2 cellular contexts compared by ENCODE assay signal in genomic region chr1:26189751-26190275, GRCh38.
TF ChIP-seq lines count a peak whose summit lies in the region.

No MANE protein-coding gene starts in this region.

TF ChIP-seq in HEK293, 187 proteins besides CTCF, POLR2A, EP300 and RAD21:
- TF ChIP-seq ZNF449 (tag by site-specific recombination; IDR thresholded peaks at IDR 0.05) (0 out of 2 replicates have a peak, but pooled peaks have one; percentile 43), ZBTB21 (tag by site-specific recombination; IDR thresholded peaks at IDR 0.05) (no peak), ZNF114 (tag by site-specific recombination; IDR thresholded peaks at IDR 0.05) (no peak)
TF ChIP-seq in HEK293: peak in this region for 1.

TF ChIP-seq in K562, 482 proteins besides CTCF, POLR2A, EP300 and RAD21:
- TF ChIP-seq NR2F6 (CRISPR knock-in tag; IDR thresholded peaks at IDR 0.05) = no peak
- no peak for TF ChIP-seq SAFB2 (IDR thresholded peaks at IDR 0.05; ENCODE audit: borderline replicate concordance, low read depth, low read length, severe bottlenecking)
- TF ChIP-seq NR2C2 (CRISPR knock-in tag; IDR thresholded peaks at IDR 0.05) = no peak
- TF ChIP-seq NR2C2 (tag; IDR thresholded peaks at IDR 0.05) = peak; percentile 88
- no peak for TF ChIP-seq ZC3H8 (IDR thresholded peaks at IDR 0.05)
- TF ChIP-seq E2F1 (CRISPR knock-in tag; IDR thresholded peaks at IDR 0.05) = no peak
- no peak for TF ChIP-seq ZFX (CRISPR knock-in tag; IDR thresholded peaks at IDR 0.05)
- TF ChIP-seq FOSL1 (tag; conservative IDR thresholded peaks at IDR 0.05) = no peak
- TF ChIP-seq ZBTB7A (IDR thresholded peaks at IDR 0.05; ENCODE audit: borderline replicate concordance, control insufficient read depth, low read depth, low read length) = peak; percentile 58
- no peak for TF ChIP-seq ZSCAN32 (CRISPR knock-in tag; IDR thresholded peaks at IDR 0.05)
- no peak for TF ChIP-seq JUN (IDR thresholded peaks at IDR 0.05; ENCODE audit: borderline replicate concordance, low read depth, low read length)
- peak; percentile 60; the same call in 1 of the 2 replicates for TF ChIP-seq JUN (CRISPR knock-in tag; IDR thresholded peaks at IDR 0.05; ENCODE audit: borderline replicate concordance)
- TF ChIP-seq TRIM28 (IDR thresholded peaks at IDR 0.05) = no peak
- TF ChIP-seq ZBTB40 (IDR thresholded peaks at IDR 0.05) = no peak
- 0 out of 2 replicates have a peak, but pooled peaks have one; percentile 5 for TF ChIP-seq ZBTB40 (CRISPR knock-in tag; IDR thresholded peaks at IDR 0.05)
- TF ChIP-seq SMC3 (conservative IDR thresholded peaks at IDR 0.05; ENCODE audit: insufficient read depth, low read depth, low read length) = 0 out of 2 replicates have a peak, but pooled peaks have one; percentile 12
- no peak for TF ChIP-seq ETV1 (tag; conservative IDR thresholded peaks at IDR 0.05; ENCODE audit: low read depth)
- TF ChIP-seq TOE1 (IDR thresholded peaks at IDR 0.05; ENCODE audit: borderline replicate concordance) = no peak
- TF ChIP-seq TOE1 (CRISPR knock-in tag; IDR thresholded peaks at IDR 0.05; ENCODE audit: borderline replicate concordance, low read depth) = no peak
- no peak for TF ChIP-seq ESRRB (CRISPR knock-in tag; IDR thresholded peaks at IDR 0.05; ENCODE audit: borderline replicate concordance)
- peak; percentile 85 for TF ChIP-seq CTCFL (IDR thresholded peaks at IDR 0.05; ENCODE audit: borderline replicate concordance, insufficient read depth, low read depth, low read length, poor library complexity, severe bottlenecking)
- TF ChIP-seq POLR2B (IDR thresholded peaks at IDR 0.05; ENCODE audit: low read depth, partially characterized antibody) = no peak
- TF ChIP-seq TARDBP (IDR thresholded peaks at IDR 0.05) = no peak
- no peak for TF ChIP-seq ZNF79 (CRISPR knock-in tag; IDR thresholded peaks at IDR 0.05; ENCODE audit: low read depth)
- no peak for TF ChIP-seq VEZF1 (CRISPR knock-in tag; IDR thresholded peaks at IDR 0.05)
- peak; percentile 13 for TF ChIP-seq NR2C1 (IDR thresholded peaks at IDR 0.05)
- no peak for TF ChIP-seq NR2C1 (tag; IDR thresholded peaks at IDR 0.05)
- no peak for TF ChIP-seq HINFP (tag; conservative IDR thresholded peaks at IDR 0.05; ENCODE audit: low read depth)
- TF ChIP-seq CBX3 (IDR thresholded peaks at IDR 0.05; ENCODE audit: borderline replicate concordance in 1 of 2, low read length in 2 of 2) = no peak
- 0 out of 2 replicates have a peak, but pooled peaks have one; percentile 30 for TF ChIP-seq GABPB1 (CRISPR knock-in tag; IDR thresholded peaks at IDR 0.05)
- no peak for TF ChIP-seq MEIS2 (IDR thresholded peaks at IDR 0.05; ENCODE audit: partially characterized antibody)
